In the genomic region with DNA sequence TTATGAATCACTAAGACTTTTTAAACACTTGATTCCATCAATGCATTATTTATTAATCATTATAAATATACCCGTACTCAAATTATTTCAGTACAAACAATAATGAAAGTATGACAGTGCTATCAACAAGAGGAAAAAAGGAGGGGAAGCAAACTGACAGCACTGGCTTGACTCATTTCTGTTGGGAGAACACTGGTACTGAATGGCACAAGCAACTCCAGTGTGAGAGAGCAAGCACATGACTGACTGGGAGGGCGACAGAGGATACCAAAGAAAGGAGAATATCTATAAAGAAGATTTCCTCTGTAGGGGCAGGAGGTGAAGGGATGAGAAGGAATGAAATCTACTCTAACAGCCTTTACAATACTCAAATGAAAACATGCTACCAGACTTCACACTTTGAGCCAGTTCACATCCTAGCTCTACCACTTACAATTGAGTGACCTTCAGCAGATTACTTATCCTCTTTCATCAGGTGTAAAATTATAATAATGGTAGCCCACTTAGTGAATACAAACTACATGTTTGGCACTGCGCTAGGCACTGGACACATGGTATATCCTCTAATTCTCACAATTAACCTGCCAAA, we compare ENCODE assay signal across 13 cellular contexts. TPM values are rescaled to one million over a fixed set of nuclear protein-coding genes. Genes with fewer than 3 reads are reported as not detected.
DNase-seq lines count a peak whose midpoint lies in the region; ATAC-seq and TF ChIP-seq lines count a peak whose summit lies in the region.
"Had no signal": no experiment of that assay in that cellular context is flagged by ENCODE, and none has a peak within 500 bp of the region (broad histone marks: within the 10 kb centered on the region; RNA-seq: fewer than 3 reads in every experiment).

No MANE protein-coding gene starts in this region.

- H2AFZ ChIP-seq in Loucy (ENCODE audit: low read length) = no peak overlapping the region

- H3K79me2 ChIP-seq in Loucy (ENCODE audit: insufficient read depth, low read length) = no peaks in the 10 kb centered on the region

- no peaks in the 10 kb centered on the region for H3K36me3 Mint-ChIP-seq in natural killer cell treated with Interleukin-12 subunit alpha and Interleukin-12 subunit beta and Interleukin-15 and Interleukin-18, amount 100 ng/mL, for 72 hours

- peaks cover 54% of the 10 kb centered on the region for H3K4me1 ChIP-seq in Loucy (ENCODE audit: insufficient read depth, low read length, poor library complexity, severe bottlenecking)
- peaks cover 21 to 55% of the 10 kb centered on the region in 2 donors for H3K4me1 ChIP-seq in left lung

- H3F3A ChIP-seq in Loucy (ENCODE audit: low read depth) = peaks cover 11% of the 10 kb centered on the region; the same call in 1 of the 2 replicates

- H3K9me3 ChIP-seq in Loucy (ENCODE audit: insufficient read depth, low read depth, low read length) (no peaks in the 10 kb centered on the region), left lung (no peaks in the 10 kb centered on the region)
- H3K9me3 ChIP-seq: spleen had no signal

- intact Hi-C loops in left lung (cut with DNase I) = no loop called here

- H3K27me3 ChIP-seq in Loucy (ENCODE audit: insufficient read depth, low read length, poor library complexity, severe bottlenecking) (no peaks in the 10 kb centered on the region), left lung (no peaks in the 10 kb centered on the region)
- H3K27me3 ChIP-seq: spleen had no signal

- H3K27me3 Mint-ChIP-seq in natural killer cell treated with Interleukin-12 subunit alpha and Interleukin-12 subunit beta and Interleukin-15 and Interleukin-18, amount 100 ng/mL, for 72 hours = no peaks in the 10 kb centered on the region

- no peak overlapping the region for H3K27ac ChIP-seq in left lung
- H3K27ac ChIP-seq in temporal lobe (ENCODE audit: low read depth, low read length) = peak overlapping the region; percentile 98
- H3K27ac ChIP-seq: KMS-11, spleen had no signal

- H3K4me3 ChIP-seq in Loucy (ENCODE audit: low read length, poor library complexity, severe bottlenecking) (no peak overlapping the region), left lung (no peak overlapping the region)
- H3K4me3 ChIP-seq: spleen had no signal

- TF ChIP-seq CTCF in Loucy (conservative IDR thresholded peaks at IDR 0.05; ENCODE audit: low read length) (no peak), left lung (IDR thresholded peaks at IDR 0.05) (no peak)

- H3K9ac ChIP-seq in Loucy (ENCODE audit: low read depth, low read length, poor library complexity, severe bottlenecking) = peak overlapping the region; percentile 10
- H3K9ac ChIP-seq: KMS-11 had no signal

- no peaks in the 10 kb centered on the region for H4K20me1 ChIP-seq in Loucy (ENCODE audit: insufficient read depth, low read length, poor library complexity, severe bottlenecking)

- H3K9me2 ChIP-seq in Loucy (replicated peaks; ENCODE audit: low read depth, low read length) = no peaks in the 10 kb centered on the region

- no peak overlapping the region for H3K4me3 Mint-ChIP-seq in natural killer cell treated with Interleukin-12 subunit alpha and Interleukin-12 subunit beta and Interleukin-15 and Interleukin-18, amount 100 ng/mL, for 72 hours

- no peak overlapping the region for H3K27ac Mint-ChIP-seq in natural killer cell treated with Interleukin-12 subunit alpha and Interleukin-12 subunit beta and Interleukin-15 and Interleukin-18, amount 100 ng/mL, for 72 hours

- peak; percentile 52 for DNase-seq in dermis blood vessel endothelial cell
- DNase-seq in left lung = no peak
- no peak for DNase-seq in natural killer cell treated with Interleukin-12 subunit alpha and Interleukin-12 subunit beta and Interleukin-15 and Interleukin-18, amount 100 ng/mL, for 72 hours (ENCODE audit: low spot score)
- DNase-seq in NCI-H1092 (lab: John Stamatoyannopoulos, UW) = no peak
- DNase-seq: activated CD4-positive, alpha-beta T cell treated with anti-CD3 and anti-CD28 coated beads, Interleukin-2, amount 50 U/mL, for 1 hour; aorta; GF-D8; spleen; stimulated activated naive CD4-positive, alpha-beta T cell had no signal

- ATAC-seq in left lung (peak; percentile 32), GM21576 (IDR thresholded peaks at IDR 0.05; ENCODE audit: unreplicated experiment) (no peak)
- ATAC-seq in natural killer cell treated with Interleukin-12 subunit alpha and Interleukin-12 subunit beta and Interleukin-15 and Interleukin-18, amount 100 ng/mL, for 72 hours = no peak

- peak overlapping the region; percentile 22 for H3K4me2 ChIP-seq in Loucy (ENCODE audit: low read depth, low read length, poor library complexity, severe bottlenecking)
- H3K4me2 ChIP-seq: KMS-11 had no signal

- no peaks in the 10 kb centered on the region for H3K9me3 Mint-ChIP-seq in natural killer cell treated with Interleukin-12 subunit alpha and Interleukin-12 subunit beta and Interleukin-15 and Interleukin-18, amount 100 ng/mL, for 72 hours

- peaks cover 13 to 15% of the 10 kb centered on the region in 2 donors for H3K4me1 Mint-ChIP-seq in natural killer cell treated with Interleukin-12 subunit alpha and Interleukin-12 subunit beta and Interleukin-15 and Interleukin-18, amount 100 ng/mL, for 72 hours (ENCODE audit: low read depth in 2 of 2)

- H3K36me3 ChIP-seq in Loucy (ENCODE audit: insufficient read depth, low read length) = no peaks in the 10 kb centered on the region
- H3K36me3 ChIP-seq in left lung = no peaks in the 10 kb centered on the region
- H3K36me3 ChIP-seq: spleen had no signal

RNA-seq across cellular contexts. Expression of a gene that starts 1.5 kb away (rescaled TPM):
- total RNA-seq in dermis blood vessel endothelial cell (8.8 and 10.1 TPM in 2 replicates), left lung (100 to 1,000 TPM in 1 of 2 donors, 10 to 100 TPM in 1; 67.3 to 122 TPM), temporal lobe (29.3 TPM)
- 10 to 100 TPM in 1 of 2 donors, 1 to 10 TPM in 1; 9.3 to 18.1 TPM for total RNA-seq in natural killer cell treated with Interleukin-12 subunit alpha and Interleukin-12 subunit beta and Interleukin-15 and Interleukin-18, amount 100 ng/mL, for 72 hours

RNA-seq across cellular contexts. Expression of a gene that starts 51.6 kb away (rescaled TPM):
- total RNA-seq in dermis blood vessel endothelial cell (not detected in 2 replicates), left lung (1 to 10 TPM in 1 of 2 donors, under 1 TPM in 1; 0.99 to 2.1 TPM), temporal lobe (not detected)
- total RNA-seq in natural killer cell treated with Interleukin-12 subunit alpha and Interleukin-12 subunit beta and Interleukin-15 and Interleukin-18, amount 100 ng/mL, for 72 hours = not detected
